In genomic region chr12:19095869-19096480, GRCh38 we compare ENCODE assay signal across 16 cellular contexts. TPM values are rescaled to one million over a fixed set of nuclear protein-coding genes. Genes with fewer than 3 reads are reported as not detected.
DNase-seq lines count a peak whose midpoint lies in the region; ATAC-seq, FAIRE-seq and TF ChIP-seq lines count a peak whose summit lies in the region.
"Had no signal": no experiment of that assay in that cellular context is flagged by ENCODE, and none has a peak within 500 bp of the region (broad histone marks: within the 10 kb centered on the region; RNA-seq: fewer than 3 reads in every experiment).

No MANE protein-coding gene starts in this region.

- no peak overlapping the region for H3K27ac ChIP-seq in RWPE2 (ENCODE audit: poor library complexity, severe bottlenecking)
- H3K27ac ChIP-seq in esophagus squamous epithelium: peak overlapping the region in 3 of 4 donors; percentile 34 to 81 (median 70)
- H3K27ac ChIP-seq in small intestine (ENCODE audit: low read depth in 1 of 2, low read length in 1 of 2): peak overlapping the region; percentile 3 to 66
- H3K27ac ChIP-seq in CD8-positive, alpha-beta T cell (ENCODE audit: low read depth, low read length): no peak overlapping the region
- H3K27ac ChIP-seq: spleen had no signal

- H3K4me1 Mint-ChIP-seq in HFFc6 (ENCODE audit: low read depth): peaks cover 24% of the 10 kb centered on the region
- H3K4me1 Mint-ChIP-seq in CD8-positive, alpha-beta T cell (ENCODE audit: low read depth): no peaks in the 10 kb centered on the region
- H3K4me1 Mint-ChIP-seq: CD14-positive monocyte had no signal

- no peaks in the 10 kb centered on the region; the same call in 1 of the 2 replicates for H3K27me3 Mint-ChIP-seq in HFFc6 (ENCODE audit: insufficient read depth)
- H3K27me3 Mint-ChIP-seq in CD8-positive, alpha-beta T cell (ENCODE audit: low read depth): no peaks in the 10 kb centered on the region

- H3K9me3 ChIP-seq in RWPE2 (ENCODE audit: severe bottlenecking): no peaks in the 10 kb centered on the region
- no peaks in the 10 kb centered on the region for H3K9me3 ChIP-seq in esophagus squamous epithelium
- H3K9me3 ChIP-seq in small intestine (ENCODE audit: control insufficient read depth, low read depth): no peaks in the 10 kb centered on the region
- no peaks in the 10 kb centered on the region for H3K9me3 ChIP-seq in CD8-positive, alpha-beta T cell (ENCODE audit: low read length)
- H3K9me3 ChIP-seq: spleen had no signal

- ATAC-seq in RWPE2 (ENCODE audit: low read depth) (peak; percentile 49; the same call in 1 of the 3 replicates), HG03460 (IDR thresholded peaks at IDR 0.05; ENCODE audit: unreplicated experiment) (no peak), HG02973 (IDR thresholded peaks at IDR 0.05; ENCODE audit: unreplicated experiment) (no peak)
- ATAC-seq in CD8-positive, alpha-beta T cell: no peak
- ATAC-seq: K562 had no signal

- intact Hi-C loops in esophagus squamous epithelium (cut with DNase I): no loop called here
- intact Hi-C loops in CD8-positive, alpha-beta T cell (cut with DNase I, micrococcal nuclease): no loop called here

- no peak overlapping the region for H3K27ac Mint-ChIP-seq in HFFc6
- no peak overlapping the region for H3K27ac Mint-ChIP-seq in CD8-positive, alpha-beta T cell

- no peak overlapping the region for H3K4me3 Mint-ChIP-seq in HFFc6
- H3K4me3 Mint-ChIP-seq in CD8-positive, alpha-beta T cell: no peak overlapping the region
- H3K4me3 Mint-ChIP-seq: CD14-positive monocyte had no signal

- H3K4me3 ChIP-seq in RWPE2 (ENCODE audit: severe bottlenecking) (no peak overlapping the region), esophagus squamous epithelium (no peak overlapping the region), small intestine (ENCODE audit: low read depth in 1 of 2, low read length in 2 of 2) (peak overlapping the region in 1 of 2 donors; percentile 7)
- H3K4me3 ChIP-seq in CD8-positive, alpha-beta T cell (ENCODE audit: low read depth, low read length): no peak overlapping the region
- H3K4me3 ChIP-seq: K562, spleen had no signal

- DNase-seq in HFFc6 (peak; percentile 5), RWPE2 (ENCODE audit: low spot score) (no peak), esophagus squamous epithelium (lab: John Stamatoyannopoulos, UW) (no peak), small intestine (peak; percentile 86)
- no peak for DNase-seq in CD8-positive, alpha-beta T cell
- DNase-seq: effector CD8-positive, alpha-beta T cell; glutamatergic neuron; HCEC 1CT; NCI-H446 treated with DMSO at 0.1 percent for 48 hours; spleen had no signal

- WGBS in esophagus squamous epithelium, 2 donors: 58 to 72% methylated on average over 6 of the region's 6 CpGs
- 16 to 65% (median 44%) methylated on average over 6 of the region's 6 CpGs for WGBS in small intestine, 3 donors

- CTCF ChIA-PET in CD8-positive, alpha-beta T cell (lab: Charles Lee): no interaction called here

- FAIRE-seq in small intestine (lab: Jason Lieb, UNC): peak; percentile 95
- FAIRE-seq: GM12891, islet of Langerhans, K562 had no signal

- H3K9me3 Mint-ChIP-seq in HFFc6: peaks cover 3% of the 10 kb centered on the region; the same call in 1 of the 2 replicates
- no peaks in the 10 kb centered on the region for H3K9me3 Mint-ChIP-seq in CD8-positive, alpha-beta T cell

- H3K27me3 ChIP-seq in RWPE2 (ENCODE audit: insufficient read depth, poor library complexity, severe bottlenecking) (no peaks in the 10 kb centered on the region), esophagus squamous epithelium (no peaks in the 10 kb centered on the region), small intestine (ENCODE audit: control insufficient read depth in 2 of 2, insufficient read depth in 2 of 2, low read length in 2 of 2) (no peaks in the 10 kb centered on the region)
- no peaks in the 10 kb centered on the region for H3K27me3 ChIP-seq in CD8-positive, alpha-beta T cell (ENCODE audit: insufficient read depth, low read length)
- H3K27me3 ChIP-seq: spleen had no signal

- no peaks in the 10 kb centered on the region; the same call in 1 of the 2 replicates for H3K36me3 Mint-ChIP-seq in HFFc6 (ENCODE audit: low read depth)
- H3K36me3 Mint-ChIP-seq in CD8-positive, alpha-beta T cell: no peaks in the 10 kb centered on the region
- H3K36me3 Mint-ChIP-seq: CD14-positive monocyte had no signal

- no peak for TF ChIP-seq CTCF in HFFc6 (IDR thresholded peaks at IDR 0.05)
- no peak for TF ChIP-seq CTCF in RWPE2 (IDR thresholded peaks at IDR 0.05; ENCODE audit: poor library complexity, severe bottlenecking)
- no peak for TF ChIP-seq CTCF in esophagus squamous epithelium (IDR thresholded peaks at IDR 0.05)
- TF ChIP-seq CTCF in CD8-positive, alpha-beta T cell (IDR thresholded peaks at IDR 0.05): no peak

- no peak for TF ChIP-seq POLR2A in esophagus squamous epithelium (IDR thresholded peaks at IDR 0.05)

- H3K4me1 ChIP-seq in RWPE2 (ENCODE audit: insufficient read depth, poor library complexity, severe bottlenecking) (peaks cover 4% of the 10 kb centered on the region), esophagus squamous epithelium (peaks cover 0 to 17% (median 3%) of the 10 kb centered on the region in 3 donors), small intestine (ENCODE audit: control insufficient read depth in 2 of 2, insufficient read depth in 1 of 2, low read depth in 1 of 2, low read length in 1 of 2) (no peaks in the 10 kb centered on the region)
- no peaks in the 10 kb centered on the region for H3K4me1 ChIP-seq in CD8-positive, alpha-beta T cell (ENCODE audit: insufficient read depth, low read length)
- H3K4me1 ChIP-seq: spleen had no signal

- H3K36me3 ChIP-seq in RWPE2 (ENCODE audit: low read depth) (no peaks in the 10 kb centered on the region), esophagus squamous epithelium (no peaks in the 10 kb centered on the region), small intestine (ENCODE audit: control insufficient read depth in 2 of 2, insufficient read depth in 2 of 2, low read length in 2 of 2) (no peaks in the 10 kb centered on the region)
- no peaks in the 10 kb centered on the region for H3K36me3 ChIP-seq in CD8-positive, alpha-beta T cell (ENCODE audit: insufficient read depth, low read length)
- H3K36me3 ChIP-seq: spleen had no signal

- POLR2A ChIA-PET in CD8-positive, alpha-beta T cell (lab: Charles Lee): interaction anchor here (1.1 kb wide), 1 partner anchor 11 kb away, joined by 4 read pairs; no protein-coding TSS in a partner anchor

RNA-seq across cellular contexts. Expression of gene PLEKHA5, which starts 33.6 kb away (rescaled TPM):
- 10 to 100 TPM; 15.7 to 22.6 (median 18.6) TPM for total RNA-seq in HFFc6 (2021; fragmentation: NEBNext Ultra II Directional; extraction: Animal tissue kit (Norgen Biotek cat#: 25700))
- 10 to 100 TPM; 16.1 to 43.7 (median 29.3) TPM for total RNA-seq in esophagus squamous epithelium
- polyA plus RNA-seq in small intestine: 10 to 100 TPM; 13.2 to 23.7 (median 15.4) TPM
- 1 to 10 TPM; 2.7 to 3.2 TPM for total RNA-seq in CD8-positive, alpha-beta T cell

Comparison
In these comparisons a context has a peak if more than half of its experiments do, and no peak if none do; other contexts are left out.
1. DNase-seq: peak in HFFc6 (single experiment) and small intestine (single experiment); none in RWPE2 (single experiment), esophagus squamous epithelium (single experiment) and CD8-positive, alpha-beta T cell (0 of 7).
2. H3K27ac ChIP-seq: peak in esophagus squamous epithelium (3 of 4) and small intestine (2 of 2); none in RWPE2 (single experiment) and CD8-positive, alpha-beta T cell (single experiment).
3. RNA of gene PLEKHA5, which starts 33.6 kb away (total RNA-seq): 16.1 to 43.7 TPM in esophagus squamous epithelium and 15.7 to 22.6 TPM in HFFc6; 2.7 to 3.2 TPM in CD8-positive, alpha-beta T cell; every median in the first group is over 4 times any median in the second.